Comparison of ENCODE assay signal across 1 cellular context in genomic region chr2:10257500-10258147, GRCh38.
TF ChIP-seq lines count a peak whose summit lies in the region.

No MANE protein-coding gene starts in this region.

TF ChIP-seq in IMR-90, 13 proteins besides CTCF, POLR2A, EP300 and RAD21 (continued from another document):
- TF ChIP-seq ELK1 (IDR thresholded peaks at IDR 0.05; ENCODE audit: borderline replicate concordance, low read depth, low read length): no peak
- TF ChIP-seq NFE2L2 (IDR thresholded peaks at IDR 0.05; ENCODE audit: low read depth, low read length): no peak
- no peak for TF ChIP-seq RCOR1 (IDR thresholded peaks at IDR 0.05; ENCODE audit: insufficient replicate concordance, low read length)
- no peak for TF ChIP-seq RFX5 (IDR thresholded peaks at IDR 0.05; ENCODE audit: low read depth, low read length)
